ENCODE assay signal across 8 cellular contexts in the genomic region with DNA sequence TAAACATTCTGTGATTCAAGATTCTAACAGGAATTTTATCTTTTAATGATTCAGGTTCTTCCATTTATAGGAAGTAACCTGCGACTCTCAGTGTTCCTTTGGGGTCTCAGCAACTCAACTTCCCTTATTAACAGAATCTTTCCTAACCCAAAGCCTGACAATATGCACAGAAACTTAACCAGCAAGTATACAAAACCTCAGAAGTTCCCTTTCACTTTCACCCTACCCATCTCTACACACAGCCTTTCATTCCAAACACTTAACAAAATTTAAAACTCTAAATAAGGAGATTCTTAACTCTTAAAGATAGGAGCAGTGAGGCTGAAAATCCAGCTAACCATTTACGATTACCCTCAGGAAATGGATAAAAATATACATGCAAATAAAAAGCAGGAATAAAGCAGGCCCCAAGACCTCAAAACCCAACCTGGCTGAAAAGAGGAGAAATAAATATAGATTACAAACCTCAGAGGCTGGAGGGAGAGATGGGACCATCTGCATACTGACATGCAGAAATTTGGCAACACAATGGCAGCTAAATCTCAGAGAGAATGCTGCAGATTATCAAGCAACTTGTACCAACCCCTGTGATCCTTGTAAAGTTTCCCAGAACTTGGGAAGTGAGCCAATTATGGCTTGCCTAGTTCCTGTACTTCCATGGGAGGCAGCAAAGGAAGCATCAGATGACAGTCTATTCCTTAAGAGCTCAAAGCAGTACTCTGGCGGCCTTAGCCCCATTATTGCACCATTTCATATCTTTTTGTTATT.
DNase-seq lines count a peak whose midpoint lies in the region; ATAC-seq and TF ChIP-seq lines count a peak whose summit lies in the region.

No MANE protein-coding gene starts in this region.

- ATAC-seq in GM18868 (IDR thresholded peaks at IDR 0.05; ENCODE audit: unreplicated experiment), result peak; percentile 92
- peak; percentile 95 for ATAC-seq in HG02623 (IDR thresholded peaks at IDR 0.05; ENCODE audit: unreplicated experiment)

- no peak for TF ChIP-seq EP300 in transverse colon (IDR thresholded peaks at IDR 0.05; ENCODE audit: low read depth)

- TF ChIP-seq CTCF in transverse colon (IDR thresholded peaks at IDR 0.05), result no peak

- no peak for TF ChIP-seq POLR2A in transverse colon (IDR thresholded peaks at IDR 0.05)

- no peaks in the 10 kb centered on the region for H3K36me3 ChIP-seq in transverse colon

- in situ Hi-C loops in transverse colon (cut with MboI; ENCODE audit: low pct_ligation_motif_present in 1 of 4, low pct_unique_long_range_greater_than_20kb in 1 of 4, low sequenced_read_pairs in 3 of 4), result no loop called here

- peak overlapping the region in 3 of 4 donors; percentile 29 to 59 (median 57) for H3K27ac ChIP-seq in transverse colon

- intact Hi-C loops in transverse colon (cut with DNase I; ENCODE audit: low total_unique reads), result no loop called here

- H3K4me3 ChIP-seq in transverse colon, result no peak overlapping the region

- DNase-seq in NCI-H446 treated with DMSO at 0.1 percent for 48 hours (lab: John Stamatoyannopoulos, UW), result peak; percentile 44
- DNase-seq in fibroblast of gingiva (ENCODE audit: low read depth), result peak; percentile 67
- DNase-seq in transverse colon, result no peak
- no peak for DNase-seq in NCI-H345 treated with DMSO at 0.1 percent for 48 hours (lab: John Stamatoyannopoulos, UW; ENCODE audit: unreplicated experiment)
- DNase-seq in inferior parietal cortex (ENCODE audit: extremely low spot score), result no peak
- no peak for DNase-seq in DMS114 treated with DMSO at 0.1 percent for 48 hours (lab: John Stamatoyannopoulos, UW; ENCODE audit: unreplicated experiment)

- H3K4me1 ChIP-seq in transverse colon, result peaks cover 0 to 48% (median 6%) of the 10 kb centered on the region in 4 donors

- 20 to 44% methylated on average over 2 to 3 of the region's 3 CpGs for WGBS in transverse colon (ENCODE audit: low coverage in 1 of 2), 2 donors

- no peaks in the 10 kb centered on the region for H3K27me3 ChIP-seq in transverse colon

- no peaks in the 10 kb centered on the region for H3K9me3 ChIP-seq in transverse colon

Comparison
In these comparisons a context has a peak if more than half of its experiments do, and no peak if none do; other contexts are left out.
1. DNase-seq: peak in NCI-H446 treated with DMSO at 0.1 percent for 48 hours (single experiment) and fibroblast of gingiva (single experiment); none in transverse colon (single experiment), NCI-H345 treated with DMSO at 0.1 percent for 48 hours (single experiment), inferior parietal cortex (single experiment) and DMS114 treated with DMSO at 0.1 percent for 48 hours (single experiment).